In genomic region chr10:28532223-28532508, GRCh38 we compare ENCODE assay signal across 8 cellular contexts. TPM values are rescaled to one million over a fixed set of nuclear protein-coding genes. Genes with fewer than 3 reads are reported as not detected.
DNase-seq lines count a peak whose midpoint lies in the region; ATAC-seq, FAIRE-seq and TF ChIP-seq lines count a peak whose summit lies in the region.

No MANE protein-coding gene starts in this region.

- H3K9ac ChIP-seq in kidney (ENCODE audit: low read length in 2 of 2): peak overlapping the region; percentile 75 to 91

- TF ChIP-seq CTCF in A549 (IDR thresholded peaks at IDR 0.05) (no peak), GM13977 (IDR thresholded peaks at IDR 0.05; ENCODE audit: extremely low read depth, insufficient read depth, missing control alignments) (no peak), brain (conservative IDR thresholded peaks at IDR 0.05) (no peak), kidney (IDR thresholded peaks at IDR 0.05; ENCODE audit: borderline replicate concordance, extremely low read depth, insufficient read depth) (no peak)

- peaks cover 0 to 8% (median 2%) of the 10 kb centered on the region in 5 experiments for H3K9me3 Mint-ChIP-seq in brain

- peaks cover 7 to 11% of the 10 kb centered on the region in 2 donors for H3K36me3 ChIP-seq in kidney (ENCODE audit: control insufficient read depth in 1 of 2, insufficient read depth in 2 of 2, low read length in 2 of 2)

- intact Hi-C loops in kidney (cut with DNase I): no loop called here

- peaks cover 57% of the 10 kb centered on the region for H3K36me3 Mint-ChIP-seq in brain

- CTCF ChIA-PET in A549 (lab: Yijun Ruan, JAX): interaction anchor here (0.9 to 1.6 kb wide), 3 partner anchors 13 to 107 kb away, joined by 3 read pairs; no protein-coding TSS in a partner anchor

- H3K27ac ChIP-seq in A549: peak overlapping the region; percentile 99 to 100
- peak overlapping the region; percentile 99 to 100 for H3K27ac ChIP-seq in kidney (ENCODE audit: low read depth in 2 of 2, low read length in 2 of 2)

- POLR2A ChIA-PET in A549 (lab: Yijun Ruan, JAX): interaction anchor here (0.6 to 2.7 kb wide), 5 partner anchors 8 to 19 kb away, joined by 3 to 9 read pairs (median 4); no protein-coding TSS in a partner anchor

- H3K27me3 Mint-ChIP-seq in brain: peaks cover 17% of the 10 kb centered on the region

- 2% methylated on average over 12 of the region's 30 CpGs for WGBS in A549 (ENCODE audit: missing lambda C conversion rate)

- H3K27ac Mint-ChIP-seq in brain: peak overlapping the region; percentile 88 to 99 (median 95)

- in situ Hi-C loops in GM13977 (cut with MboI; ENCODE audit: low pct_unique_long_range_greater_than_20kb, low sequenced_read_pairs, unreplicated experiment): no loop called here

- peaks cover 58% of the 10 kb centered on the region for H3K4me1 Mint-ChIP-seq in brain

- DNase-seq in A549 (ENCODE audit: low read depth in 1 of 2, low spot score in 1 of 2): peak in 1 of 2 experiments; percentile 21
- peak; percentile 73 for DNase-seq in GM13977 (ENCODE audit: low spot score)
- DNase-seq in NCI-H2171 treated with DMSO at 0.1 percent for 48 hours (lab: John Stamatoyannopoulos, UW): peak; percentile 23
- DNase-seq in kidney: no peak
- DNase-seq in stimulated activated CD4-positive, alpha-beta T cell treated with anti-CD3 and anti-CD28 coated beads, Interleukin-4, amount 100 ng/mL, for 24 hours: peak; percentile 61
- DNase-seq in COR-L47 (lab: John Stamatoyannopoulos, UW): no peak

- no peak for TF ChIP-seq RAD21 in A549 (conservative IDR thresholded peaks at IDR 0.05 in 1 of 2, IDR thresholded peaks at IDR 0.05 in 1 of 2)

- H3K4me3 ChIP-seq in A549 (peak overlapping the region; percentile 77), kidney (ENCODE audit: low read length in 2 of 2) (peak overlapping the region; percentile 87 to 91)

- TF ChIP-seq EP300 in A549 (IDR thresholded peaks at IDR 0.05): no peak

- peak overlapping the region; percentile 88 to 96 (median 93) for H3K4me3 Mint-ChIP-seq in brain

- peak overlapping the region; percentile 90 for H3K4me2 ChIP-seq in A549

- H3K4me1 ChIP-seq in A549: peaks cover 39% of the 10 kb centered on the region
- H3K4me1 ChIP-seq in kidney (ENCODE audit: control insufficient read depth in 1 of 2, insufficient read depth in 1 of 2, low read depth in 1 of 2, low read length in 2 of 2): peaks cover 9 to 10% of the 10 kb centered on the region in 2 donors

- no peak for FAIRE-seq in A549 (lab: Jason Lieb, UNC)
- FAIRE-seq in kidney (lab: Jason Lieb, UNC): no peak

- H3K9me3 ChIP-seq in A549 (no peaks in the 10 kb centered on the region), kidney (ENCODE audit: control insufficient read depth in 1 of 2, low read length in 2 of 2) (no peaks in the 10 kb centered on the region)

- ATAC-seq in A549 (peak; percentile 57 to 58; a peak in 5 of 6 replicates), HG02840 (IDR thresholded peaks at IDR 0.05; ENCODE audit: low FRiP score, unreplicated experiment) (peak; percentile 48)

- no peak for TF ChIP-seq POLR2A in A549 (IDR thresholded peaks at IDR 0.05; ENCODE audit: low read length)

TF ChIP-seq in A549, 52 proteins besides CTCF, POLR2A, EP300 and RAD21:
- TF ChIP-seq ZNF302 (CRISPR knock-in tag; IDR thresholded peaks at IDR 0.05): no peak
- TF ChIP-seq CBX2 (IDR thresholded peaks at IDR 0.05; ENCODE audit: borderline replicate concordance, low read depth): no peak
- no peak for TF ChIP-seq ZSCAN20 (CRISPR knock-in tag; IDR thresholded peaks at IDR 0.05)
- TF ChIP-seq NPAS2 (CRISPR knock-in tag; IDR thresholded peaks at IDR 0.05; ENCODE audit: borderline replicate concordance): no peak
- TF ChIP-seq CEBPB (IDR thresholded peaks at IDR 0.05): no peak
- TF ChIP-seq ESRRA (IDR thresholded peaks at IDR 0.05; ENCODE audit: borderline replicate concordance, low read length): no peak
- TF ChIP-seq TFCP2L1 (CRISPR knock-in tag; IDR thresholded peaks at IDR 0.05): no peak
- no peak for TF ChIP-seq FOSL2 (IDR thresholded peaks at IDR 0.05)
- TF ChIP-seq FOSL2 (CRISPR knock-in tag; IDR thresholded peaks at IDR 0.05): no peak
- TF ChIP-seq HOXA7 (CRISPR knock-in tag; IDR thresholded peaks at IDR 0.05): no peak
- TF ChIP-seq SREBF2 (IDR thresholded peaks at IDR 0.05): no peak
- TF ChIP-seq, protein P1, sequence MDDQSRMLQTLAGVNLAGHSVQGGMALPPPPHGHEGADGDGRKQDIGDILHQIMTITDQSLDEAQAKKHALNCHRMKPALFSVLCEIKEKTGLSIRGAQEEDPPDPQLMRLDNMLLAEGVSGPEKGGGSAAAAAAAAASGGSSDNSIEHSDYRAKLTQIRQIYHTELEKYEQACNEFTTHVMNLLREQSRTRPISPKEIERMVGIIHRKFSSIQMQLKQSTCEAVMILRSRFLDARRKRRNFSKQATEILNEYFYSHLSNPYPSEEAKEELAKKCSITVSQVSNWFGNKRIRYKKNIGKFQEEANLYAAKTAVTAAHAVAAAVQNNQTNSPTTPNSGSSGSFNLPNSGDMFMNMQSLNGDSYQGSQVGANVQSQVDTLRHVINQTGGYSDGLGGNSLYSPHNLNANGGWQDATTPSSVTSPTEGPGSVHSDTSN (IDR thresholded peaks at IDR 0.05): no peak
- no peak for TF ChIP-seq CBX8 (IDR thresholded peaks at IDR 0.05)
- no peak for TF ChIP-seq NR3C1 (IDR thresholded peaks at IDR 0.05)

RNA-seq across cellular contexts. Expression of gene WAC, which starts 0.8 kb away (rescaled TPM):
- polyA plus RNA-seq in A549 (2011; rRNA removed) (133 TPM in 2 replicates), A549 (2017; fragmentation: RNase III; extraction: RNeasy Plus Mini Kit Qiagen cat#74134 plus additional on column Dnase treatment) (63.9 to 66.1 TPM (median 64.4 TPM) in 3 replicates), brain (ENCODE audit: insufficient read depth, low read depth, low replicate concordance) (109 TPM), kidney (ENCODE audit: insufficient read depth, low read depth, low replicate concordance) (33.4 TPM)
- 31.5 and 38.1 TPM in 2 replicates for polyA plus RNA-seq in A549 (2012; cell fraction: cytosol; rRNA removed)
- 18.4 and 23.5 TPM in 2 replicates for polyA plus RNA-seq in A549 (2012; cell fraction: nucleus; rRNA removed)
- 81.4 and 87.1 TPM in 2 replicates for polyA minus RNA-seq in A549 (2011; rRNA and poly(A)+ RNA removed)
- 107 TPM for total RNA-seq in kidney

Comparison
In these comparisons a context has a peak if more than half of its experiments do, and no peak if none do; other contexts are left out.
1. DNase-seq: peak in GM13977 (single experiment), NCI-H2171 treated with DMSO at 0.1 percent for 48 hours (single experiment) and stimulated activated CD4-positive, alpha-beta T cell treated with anti-CD3 and anti-CD28 coated beads, Interleukin-4, amount 100 ng/mL, for 24 hours (single experiment); none in kidney (single experiment) and COR-L47 (single experiment).